10 cellular contexts compared by ENCODE assay signal in genomic region chr16:86604436-86605220, GRCh38. TPM values are rescaled to one million over a fixed set of nuclear protein-coding genes. Genes with fewer than 3 reads are reported as not detected.
DNase-seq lines count a peak whose midpoint lies in the region; ATAC-seq, FAIRE-seq and TF ChIP-seq lines count a peak whose summit lies in the region.
"Had no signal": no experiment of that assay in that cellular context is flagged by ENCODE, and none has a peak within 500 bp of the region (broad histone marks: within the 10 kb centered on the region; RNA-seq: fewer than 3 reads in every experiment).

No MANE protein-coding gene starts in this region.

- H3K27me3 Mint-ChIP-seq in activated CD8-positive, alpha-beta T cell treated with anti-CD3 and anti-CD28 coated beads for 36 hours = peaks cover 19% of the 10 kb centered on the region

- TF ChIP-seq EP300 in upper lobe of left lung (IDR thresholded peaks at IDR 0.05) = no peak

- no peak for FAIRE-seq in keratinocyte (lab: Jason Lieb, UNC)
- FAIRE-seq: A204.1 had no signal

- TF ChIP-seq POLR2A in upper lobe of left lung (IDR thresholded peaks at IDR 0.05) = no peak

- WGBS in upper lobe of left lung, 2 donors = 41 to 50% methylated on average over 17 of the region's 17 CpGs

- H3K4me3 ChIP-seq in keratinocyte (ENCODE audit: control insufficient read depth in 2 of 3, extremely low read depth in 1 of 3, insufficient read depth in 2 of 3, low read depth in 1 of 3, low read length in 3 of 3) = peak overlapping the region in 1 of 3 experiments; percentile 29
- H3K4me3 ChIP-seq in upper lobe of left lung = peak overlapping the region in 3 of 4 donors; percentile 28 to 41 (median 32)

- H3K27ac Mint-ChIP-seq in activated CD8-positive, alpha-beta T cell treated with anti-CD3 and anti-CD28 coated beads for 36 hours = peak overlapping the region; percentile 20

- H3K4me2 ChIP-seq in keratinocyte (ENCODE audit: control insufficient read depth, extremely low read depth, insufficient read depth, low read depth, low read length) = peak overlapping the region; percentile 73

- peak overlapping the region; percentile 71 for H3K4me3 Mint-ChIP-seq in activated CD8-positive, alpha-beta T cell treated with anti-CD3 and anti-CD28 coated beads for 36 hours

- dilution Hi-C loops in keratinocyte (cut with MboI; ENCODE audit: extremely low pct_ligation_motif_present, low sequenced_read_pairs) = no loop called here

- ATAC-seq in activated CD8-positive, alpha-beta T cell treated with anti-CD3 and anti-CD28 coated beads for 36 hours = peak; percentile 93
- ATAC-seq in upper lobe of left lung (ENCODE audit: low FRiP score in 2 of 2) = peak in 1 of 2 donors; percentile 57
- no peak for ATAC-seq in left cardiac atrium
- no peak for ATAC-seq in HG03108 (IDR thresholded peaks at IDR 0.05; ENCODE audit: unreplicated experiment)

- TF ChIP-seq CTCF in activated CD8-positive, alpha-beta T cell treated with anti-CD3 and anti-CD28 coated beads for 36 hours (IDR thresholded peaks at IDR 0.05) = no peak
- TF ChIP-seq CTCF in keratinocyte (optimal IDR thresholded peaks at IDR 0.05 in 1 of 3, IDR thresholded peaks at IDR 0.05 in 1 of 3, conservative IDR thresholded peaks at IDR 0.05 in 1 of 3; ENCODE audit: extremely low read depth in 1 of 3, insufficient read depth in 2 of 3, low read length in 3 of 3) (no peak), upper lobe of left lung (IDR thresholded peaks at IDR 0.05) (no peak)

- H3K9me3 ChIP-seq in keratinocyte (ENCODE audit: control insufficient read depth, low read depth, low read length) = no peaks in the 10 kb centered on the region
- no peaks in the 10 kb centered on the region for H3K9me3 ChIP-seq in upper lobe of left lung

- H3K27ac ChIP-seq in keratinocyte (ENCODE audit: control insufficient read depth, insufficient read depth, low read length) (no peak overlapping the region), upper lobe of left lung (no peak overlapping the region)
- H3K27ac ChIP-seq: VCaP had no signal

- no peaks in the 10 kb centered on the region for H3K9me1 ChIP-seq in keratinocyte (ENCODE audit: control insufficient read depth, extremely low read depth, insufficient read depth, low read length)

- CTCF ChIA-PET in activated CD8-positive, alpha-beta T cell treated with anti-CD3 and anti-CD28 coated beads for 36 hours (lab: Charles Lee) = no interaction called here

- H3K4me1 ChIP-seq in keratinocyte (ENCODE audit: control insufficient read depth, extremely low read depth, insufficient read depth, low read length) (peaks cover 3% of the 10 kb centered on the region), upper lobe of left lung (peaks cover 0 to 6% (median 0%) of the 10 kb centered on the region in 4 donors)

- no peaks in the 10 kb centered on the region for H3K36me3 Mint-ChIP-seq in activated CD8-positive, alpha-beta T cell treated with anti-CD3 and anti-CD28 coated beads for 36 hours (ENCODE audit: low read depth)

- H3K9ac ChIP-seq in keratinocyte (ENCODE audit: control insufficient read depth, extremely low read depth, insufficient read depth, low read length) = no peak overlapping the region

- peak; percentile 2 to 6 for DNase-seq in NOMO-1 (lab: John Stamatoyannopoulos, UW; ENCODE audit: unreplicated experiment in 2 of 2)
- no peak for DNase-seq in NOMO-1 treated with DMSO at 0.1 percent for 48 hours (lab: John Stamatoyannopoulos, UW; ENCODE audit: unreplicated experiment)
- DNase-seq in activated CD8-positive, alpha-beta T cell treated with anti-CD3 and anti-CD28 coated beads for 36 hours = peak; percentile 47
- DNase-seq in keratinocyte (ENCODE audit: low read depth, low spot score) = no peak
- DNase-seq in upper lobe of left lung = no peak
- no peak for DNase-seq in left cardiac atrium
- DNase-seq in NCI-H226 = no peak

- H3K27me3 ChIP-seq in keratinocyte (ENCODE audit: control insufficient read depth, extremely low read depth, insufficient read depth, low read length) = peaks cover 7% of the 10 kb centered on the region
- no peaks in the 10 kb centered on the region for H3K27me3 ChIP-seq in upper lobe of left lung

- peak overlapping the region; percentile 82 for H2AFZ ChIP-seq in keratinocyte (ENCODE audit: control insufficient read depth, low read length)

- peaks cover 7% of the 10 kb centered on the region for H3K4me1 Mint-ChIP-seq in activated CD8-positive, alpha-beta T cell treated with anti-CD3 and anti-CD28 coated beads for 36 hours (ENCODE audit: low read depth)

- H4K20me1 ChIP-seq in keratinocyte (ENCODE audit: control insufficient read depth, extremely low read depth, insufficient read depth, low read length) = no peaks in the 10 kb centered on the region

- intact Hi-C loops in activated CD8-positive, alpha-beta T cell treated with anti-CD3 and anti-CD28 coated beads for 36 hours (cut with micrococcal nuclease) = no loop called here
- intact Hi-C loops in left cardiac atrium (cut with DNase I) = no loop called here

- POLR2A ChIA-PET in activated CD8-positive, alpha-beta T cell treated with anti-CD3 and anti-CD28 coated beads for 36 hours (lab: Charles Lee) = no interaction called here

- H3K36me3 ChIP-seq in keratinocyte (ENCODE audit: control insufficient read depth in 2 of 2, extremely low read depth in 1 of 2, insufficient read depth in 2 of 2, low read length in 2 of 2) (no peaks in the 10 kb centered on the region), upper lobe of left lung (no peaks in the 10 kb centered on the region)

- no peaks in the 10 kb centered on the region for H3K79me2 ChIP-seq in keratinocyte (ENCODE audit: control insufficient read depth, insufficient read depth, low read length)

- H3K9me3 Mint-ChIP-seq in activated CD8-positive, alpha-beta T cell treated with anti-CD3 and anti-CD28 coated beads for 36 hours = no peaks in the 10 kb centered on the region

RNA-seq across cellular contexts. Expression of gene FOXL1, which starts 26.3 kb away (rescaled TPM):
- total RNA-seq in activated CD8-positive, alpha-beta T cell treated with anti-CD3 and anti-CD28 coated beads for 36 hours = not detected
- 0.10 to 0.13 TPM (median 0.11 TPM) in 3 replicates for polyA plus RNA-seq in keratinocyte
- 0.11 TPM for polyA plus RNA-seq in keratinocyte (2011; ENCODE audit: low read depth)
- polyA plus RNA-seq in keratinocyte (2011; cell fraction: cytosol; rRNA removed) = 0.08 and 0.09 TPM in 2 replicates
- 0.13 and 0.15 TPM in 2 replicates for polyA plus RNA-seq in keratinocyte (2011; cell fraction: nucleus; rRNA removed)
- 0.11 and 0.24 TPM in 2 replicates for polyA plus RNA-seq in keratinocyte (2012; ENCODE audit: low replicate concordance)
- polyA minus RNA-seq in keratinocyte = 0.07 TPM in 1 of 3 replicates, not detected in the others
- not detected for polyA minus RNA-seq in keratinocyte (2011; cell fraction: cytosol; rRNA and poly(A)+ RNA removed)
- polyA minus RNA-seq in keratinocyte (2011; cell fraction: nucleus; rRNA and poly(A)+ RNA removed) = 0.11 and 0.23 TPM in 2 replicates
- 1 to 10 TPM in 2 of 6 donors, under 1 TPM in 3, not detected in 1; 0.22 to 2.2 (median 0.49) TPM for total RNA-seq in upper lobe of left lung
- total RNA-seq in left cardiac atrium = 1 to 10 TPM in 1 of 2 donors, under 1 TPM in 1; 0.80 to 1.4 TPM

RNA-seq across cellular contexts. Expression of gene FOXC2, which starts 38.0 kb away (rescaled TPM):
- total RNA-seq in activated CD8-positive, alpha-beta T cell treated with anti-CD3 and anti-CD28 coated beads for 36 hours = not detected
- polyA plus RNA-seq in keratinocyte = 0.02 TPM in 1 of 3 replicates, not detected in the others
- polyA plus RNA-seq in keratinocyte (2011; ENCODE audit: low read depth) = not detected
- not detected in 2 replicates for polyA plus RNA-seq in keratinocyte (2011; cell fraction: cytosol; rRNA removed)
- polyA plus RNA-seq in keratinocyte (2011; cell fraction: nucleus; rRNA removed) = 0.05 TPM in 1 of 2 replicates, not detected in the other
- polyA plus RNA-seq in keratinocyte (2012; ENCODE audit: low replicate concordance) = 0.07 TPM in 1 of 2 replicates, not detected in the other
- polyA minus RNA-seq in keratinocyte = not detected in 3 replicates
- polyA minus RNA-seq in keratinocyte (2011; cell fraction: cytosol; rRNA and poly(A)+ RNA removed) = not detected
- not detected in 2 replicates for polyA minus RNA-seq in keratinocyte (2011; cell fraction: nucleus; rRNA and poly(A)+ RNA removed)
- total RNA-seq in upper lobe of left lung (1 to 10 TPM in 1 of 6 donors, under 1 TPM in 3, not detected in 2; 0.39 to 1.9 (median 0.56) TPM), left cardiac atrium (1 to 10 TPM; 1.9 to 5.3 TPM)

RNA-seq across cellular contexts. Expression of gene MTHFSD, which starts 49.6 kb away (rescaled TPM):
- total RNA-seq in activated CD8-positive, alpha-beta T cell treated with anti-CD3 and anti-CD28 coated beads for 36 hours = 10 to 100 TPM; 19.3 to 22.3 TPM
- polyA plus RNA-seq in keratinocyte = 11.5 to 16.2 TPM (median 14.7 TPM) in 3 replicates
- polyA plus RNA-seq in keratinocyte (2011; ENCODE audit: low read depth) = 6.9 TPM
- 6.7 and 7.5 TPM in 2 replicates for polyA plus RNA-seq in keratinocyte (2011; cell fraction: cytosol; rRNA removed)
- polyA plus RNA-seq in keratinocyte (2011; cell fraction: nucleus; rRNA removed) = 56.3 and 57.2 TPM in 2 replicates
- 10.6 and 12.0 TPM in 2 replicates for polyA plus RNA-seq in keratinocyte (2012; ENCODE audit: low replicate concordance)
- polyA minus RNA-seq in keratinocyte = 3.4 to 14.0 TPM (median 13.6 TPM) in 3 replicates
- 5.2 TPM for polyA minus RNA-seq in keratinocyte (2011; cell fraction: cytosol; rRNA and poly(A)+ RNA removed)
- 17.8 and 25.4 TPM in 2 replicates for polyA minus RNA-seq in keratinocyte (2011; cell fraction: nucleus; rRNA and poly(A)+ RNA removed)
- 10 to 100 TPM; 13.8 to 39.8 (median 22.0) TPM for total RNA-seq in upper lobe of left lung
- 10 to 100 TPM; 10.3 to 12.4 TPM for total RNA-seq in left cardiac atrium

Comparison
In these comparisons a context has a peak if more than half of its experiments do, and no peak if none do; other contexts are left out.
1. DNase-seq: peak in NOMO-1 (2 of 2) and activated CD8-positive, alpha-beta T cell treated with anti-CD3 and anti-CD28 coated beads for 36 hours (single experiment); none in NOMO-1 treated with DMSO at 0.1 percent for 48 hours (single experiment), keratinocyte (single experiment), upper lobe of left lung (0 of 2), left cardiac atrium (single experiment) and NCI-H226 (single experiment).